In genomic region chr9:132151118-132151517, GRCh38 we compare ENCODE assay signal across 10 cellular contexts. TPM values are rescaled to one million over a fixed set of nuclear protein-coding genes. Genes with fewer than 3 reads are reported as not detected.
"Had no signal": no experiment of that assay in that cellular context is flagged by ENCODE, and none has a peak within 500 bp of the region (broad histone marks: within the 10 kb centered on the region; RNA-seq: fewer than 3 reads in every experiment).

No MANE protein-coding gene starts in this region.

- H3K36me3 ChIP-seq: HAP-1 had no signal

- FAIRE-seq: HTR-8/SVneo had no signal

- H3K4me3 Mint-ChIP-seq: HFFc6 had no signal

- H3K4me1 ChIP-seq: HAP-1 had no signal

- H3K27ac Mint-ChIP-seq: HFFc6 had no signal

- H3K9ac ChIP-seq: GM23248, KMS-11 had no signal

- H3K27ac ChIP-seq: GM23248, KMS-11 had no signal

- DNase-seq: GM23248, GOT3, H7, HFFc6, IMR-90, KBM-7 had no signal

- H2AFZ ChIP-seq: GM23248 had no signal

- H3K9me3 Mint-ChIP-seq: HFFc6 had no signal

- H3K4me3 ChIP-seq: GM23248, HAP-1 had no signal

- H3K9me3 ChIP-seq: HAP-1 had no signal

- H3K4me2 ChIP-seq: KMS-11 had no signal

RNA-seq across cellular contexts. Expression of gene NTNG2, which starts 10.7 kb away (rescaled TPM):
- total RNA-seq: HT-29 had no signal
